35 cellular contexts compared by ENCODE assay signal in the genomic region with DNA sequence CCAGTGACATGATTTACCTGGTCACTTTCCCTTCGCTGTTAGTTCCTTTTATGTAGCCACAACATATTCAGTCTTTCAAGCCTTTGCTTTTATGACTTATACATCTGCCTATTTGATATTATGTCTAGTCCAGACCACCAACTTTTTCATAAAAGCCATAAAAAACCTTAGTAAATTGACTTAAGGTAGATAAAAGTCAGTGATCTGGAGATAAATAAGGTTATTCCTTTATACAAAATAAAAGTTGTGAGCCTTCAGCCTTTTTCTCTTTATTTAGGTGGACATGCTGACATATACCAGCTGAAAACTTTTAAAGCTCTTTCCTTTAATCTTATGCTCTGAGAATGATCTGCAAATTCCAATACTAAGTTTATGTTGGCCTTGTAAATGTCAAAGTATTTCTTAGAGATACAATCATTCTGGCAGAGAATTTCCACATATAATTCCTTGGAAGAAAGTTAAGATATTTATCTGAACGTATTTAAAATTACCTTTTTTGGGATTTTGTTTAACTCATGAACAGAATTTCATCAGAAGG.
"Had no signal": no experiment of that assay in that cellular context is flagged by ENCODE, and none has a peak within 500 bp of the region (broad histone marks: within the 10 kb centered on the region; RNA-seq: fewer than 3 reads in every experiment).

No MANE protein-coding gene starts in this region.

- H3K4me3 ChIP-seq: MG63 had no signal

- DNase-seq: Karpas-422, Kasumi-1, KBM-7, KG1, MG63, MM.1S, MV-4-11, NCI-H1048, NCI-H1092, NCI-H1092 treated with DMSO at 0.1 percent for 48 hours, NCI-H1105, NCI-H1105 treated with DMSO at 0.1 percent for 48 hours, NCI-H1417, NCI-H1417 treated with DMSO at 0.1 percent for 48 hours, NCI-H1436, NCI-H1436 treated with DMSO at 0.1 percent for 48 hours, NCI-H146, NCI-H1694, NCI-H1694 treated with DMSO at 0.1 percent for 48 hours, NCI-H187, NCI-H187 treated with DMSO at 0.1 percent for 48 hours, NCI-H1930, NCI-H2029, NCI-H2029 treated with DMSO at 0.1 percent for 48 hours, NCI-H2081, NCI-H2081 treated with DMSO at 0.1 percent for 48 hours, NCI-H2107, NCI-H2171, NCI-H2171 treated with DMSO at 0.1 percent for 48 hours, NCI-H2227 treated with DMSO at 0.1 percent for 48 hours, NCI-H226, NCI-H345, NCI-H446, NCI-H446 treated with DMSO at 0.1 percent for 48 hours had no signal

- H3K27me3 ChIP-seq: MG63 had no signal

- H3K27ac ChIP-seq: KMS-11 had no signal

- H3K4me2 ChIP-seq: KMS-11 had no signal

- H3K36me3 ChIP-seq: MG63 had no signal

- H3K9ac ChIP-seq: KMS-11 had no signal

- H3K9me3 ChIP-seq: MG63 had no signal
